8 cellular contexts compared by ENCODE assay signal in the genomic region with DNA sequence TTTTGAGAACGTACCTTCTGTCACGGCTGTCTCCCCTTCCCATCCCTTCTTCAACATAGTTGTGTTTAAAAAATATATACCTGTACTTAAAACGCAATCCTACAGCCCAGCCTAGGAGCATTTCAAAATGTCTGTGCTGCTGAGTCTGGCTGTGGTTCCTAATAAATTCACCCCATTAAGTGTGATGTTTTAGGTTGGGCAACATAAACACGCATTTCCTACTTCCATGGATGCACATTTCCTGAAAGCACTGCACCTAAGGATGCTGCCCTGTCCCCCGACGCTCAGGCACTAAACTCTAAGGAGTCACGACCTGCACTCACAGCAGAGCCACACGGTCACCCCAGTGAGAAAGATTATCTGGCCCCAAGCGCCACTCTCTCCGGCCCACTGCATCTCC. TPM values are rescaled to one million over a fixed set of nuclear protein-coding genes. Genes with fewer than 3 reads are reported as not detected.
DNase-seq lines count a peak whose midpoint lies in the region; TF ChIP-seq lines count a peak whose summit lies in the region.

No MANE protein-coding gene starts in this region.

- H3K9me3 Mint-ChIP-seq in H9 = peaks cover 3 to 4% of the 10 kb centered on the region in 2 experiments; a peak in 3 of 5 replicates

- H3K36me3 ChIP-seq in PC-9 (ENCODE audit: low read depth) (no peaks in the 10 kb centered on the region), neutrophil (no peaks in the 10 kb centered on the region)

- peak overlapping the region; percentile 99 for H3K4me2 ChIP-seq in H9 (ENCODE audit: insufficient read depth, insufficient read length, low read length)
- H3K4me2 ChIP-seq in PC-9 = peak overlapping the region; percentile 90

- no peak overlapping the region for H3K23ac ChIP-seq in H9 (ENCODE audit: insufficient read length, low read depth, low read length)

- peak overlapping the region in 1 of 3 experiments; percentile 18; a peak in 1 of 7 replicates for H3K27ac Mint-ChIP-seq in H9

- TF ChIP-seq CTCF in H9 (conservative IDR thresholded peaks at IDR 0.05) = no peak
- TF ChIP-seq CTCF in PC-9 (conservative IDR thresholded peaks at IDR 0.05) = no peak
- no peak for TF ChIP-seq CTCF in epithelial cell of esophagus (IDR thresholded peaks at IDR 0.05; ENCODE audit: insufficient read depth, low read depth, low read length, missing control alignments)
- no peak for TF ChIP-seq CTCF in neutrophil (IDR thresholded peaks at IDR 0.05)

- CTCF ChIA-PET in PC-9 (lab: Charles Lee) = no interaction called here

- H2BK5ac ChIP-seq in H9 (ENCODE audit: insufficient read length, low read length) = no peak overlapping the region

- WGBS in H9 (ENCODE audit: extremely low coverage, insufficient read length, low lambda C conversion rate) = no CpG with 5 or more reads among the region's 10 CpGs

- H4K5ac ChIP-seq in H9 (ENCODE audit: insufficient read length, low read depth, low read length) = no peak overlapping the region

- no peaks in the 10 kb centered on the region for H3K4me1 ChIP-seq in H9 (ENCODE audit: insufficient read depth, low read length)
- peaks cover 63% of the 10 kb centered on the region for H3K4me1 ChIP-seq in PC-9 (replicated peaks; ENCODE audit: insufficient read depth)
- peaks cover 36 to 40% of the 10 kb centered on the region in 2 experiments for H3K4me1 ChIP-seq in neutrophil (ENCODE audit: control insufficient read depth in 1 of 2, insufficient read depth in 1 of 2, low read depth in 1 of 2, low read length in 1 of 2)

- H2BK20ac ChIP-seq in H9 (ENCODE audit: low read depth, low read length, poor library complexity, severe bottlenecking) = no peak overlapping the region

- H3K23me2 ChIP-seq in H9 (ENCODE audit: insufficient read length, low read depth, low read length, poor library complexity, severe bottlenecking) = peaks cover 11% of the 10 kb centered on the region

- H3K9me3 ChIP-seq in H9 (ENCODE audit: control insufficient read depth, low read depth, low read length) (no peaks in the 10 kb centered on the region), PC-9 (ENCODE audit: insufficient read depth, low read depth) (no peaks in the 10 kb centered on the region), neutrophil (no peaks in the 10 kb centered on the region)

- H3K79me2 ChIP-seq in H9 (ENCODE audit: insufficient read depth, low read length) = no peaks in the 10 kb centered on the region
- H3K79me2 ChIP-seq in PC-9 (ENCODE audit: low read depth) = peaks cover 69% of the 10 kb centered on the region

- no peak overlapping the region for H2BK12ac ChIP-seq in H9 (ENCODE audit: insufficient read length, low read depth, low read length)

- no TSS peak for BruUV-seq in PC-9 (replicated peaks; lab: Mats Ljungman, UMichigan)

- peaks cover 39 to 45% of the 10 kb centered on the region in 2 experiments for H3K4me1 Mint-ChIP-seq in H9

- H4K20me1 ChIP-seq in H9 (ENCODE audit: control insufficient read depth, insufficient read depth, insufficient read length) (no peaks in the 10 kb centered on the region), PC-9 (ENCODE audit: insufficient read depth) (no peaks in the 10 kb centered on the region)

- no peak overlapping the region for H2AK5ac ChIP-seq in H9 (ENCODE audit: insufficient read length, low read length)

- POLR2A ChIA-PET in PC-9 (lab: Charles Lee; ENCODE audit: unreplicated experiment) = interaction anchor here (0.7 kb wide), 1 partner anchor 595 kb away, joined by 6 read pairs; no protein-coding TSS in a partner anchor

- H4K91ac ChIP-seq in H9 (ENCODE audit: insufficient read length, low read depth, low read length) = no peak overlapping the region

- peaks cover 0 to 13% (median 9%) of the 10 kb centered on the region in 3 experiments; a peak in 5 of 7 replicates for H3K36me3 Mint-ChIP-seq in H9 (ENCODE audit: insufficient read depth in 1 of 3, low read depth in 3 of 3)

- intact Hi-C loops in PC-9 (cut with micrococcal nuclease; ENCODE audit: unreplicated experiment) = loop anchor here (5.0 to 10.0 kb wide), 2 partner anchors 110 to 563 kb away; no protein-coding TSS in a partner anchor

- no peak overlapping the region for H3K56ac ChIP-seq in H9 (ENCODE audit: insufficient read length, low read depth, low read length)

- no peak overlapping the region for H2BK15ac ChIP-seq in H9 (ENCODE audit: low read depth, low read length)

- H3F3A ChIP-seq in PC-9 (ENCODE audit: insufficient read depth, low read depth) = peaks cover 15% of the 10 kb centered on the region; the same call in 1 of the 2 replicates

- no peak overlapping the region for H3K14ac ChIP-seq in H9 (ENCODE audit: insufficient read depth, low read length)

- H4K8ac ChIP-seq in H9 (replicated peaks; ENCODE audit: insufficient read length, low read depth, low read length) = no peak overlapping the region

- no peak overlapping the region for H3K4ac ChIP-seq in H9 (ENCODE audit: low read depth, low read length)

- no peak overlapping the region for H3K18ac ChIP-seq in H9 (ENCODE audit: insufficient read length, low read depth, low read length)

- DNase-seq in EH (ENCODE audit: low read depth) (peak; percentile 44), H9 (no peak), PC-9 (no peak), epithelial cell of esophagus (ENCODE audit: low read depth) (peak; percentile 38), OCI-M1 (lab: John Stamatoyannopoulos, UW) (no peak), glomerular visceral epithelial cell (ENCODE audit: extremely low spot score) (no peak), C1 segment of cervical spinal cord (lab: John Stamatoyannopoulos, UW) (no peak)

- peak overlapping the region; percentile 88 to 96 for H3K4me3 Mint-ChIP-seq in H9

- no peaks in the 10 kb centered on the region for H3K9me2 ChIP-seq in PC-9 (ENCODE audit: insufficient read depth)

- H3K27me3 Mint-ChIP-seq in H9 (ENCODE audit: low read depth) = peaks cover 51% of the 10 kb centered on the region

- no peak overlapping the region for H2BK120ac ChIP-seq in H9 (ENCODE audit: low read depth, low read length, poor library complexity, severe bottlenecking)

- no peak overlapping the region for H3T11ph ChIP-seq in H9 (ENCODE audit: low read length)

- H3K79me1 ChIP-seq in H9 (ENCODE audit: insufficient read depth, low read depth, low read length, poor library complexity, severe bottlenecking) = no peaks in the 10 kb centered on the region

- peak overlapping the region; percentile 66 for H3K4me3 ChIP-seq in PC-9
- H3K4me3 ChIP-seq in epithelial cell of esophagus (ENCODE audit: low read length) = peak overlapping the region; percentile 83
- H3K4me3 ChIP-seq in neutrophil (ENCODE audit: low read depth in 1 of 2, low read length in 1 of 2) = peak overlapping the region; percentile 84 to 87

- H2AFZ ChIP-seq in H9 (ENCODE audit: low read length) (no peak overlapping the region), PC-9 (peak overlapping the region; percentile 79)

- peaks cover 23% of the 10 kb centered on the region; the same call in 1 of the 2 replicates for H3K27me3 ChIP-seq in H9 (ENCODE audit: insufficient read depth, low read length)
- H3K27me3 ChIP-seq in PC-9 (ENCODE audit: insufficient read depth, low read depth) = no peaks in the 10 kb centered on the region
- no peaks in the 10 kb centered on the region for H3K27me3 ChIP-seq in neutrophil

- H3K27ac ChIP-seq in H9 (ENCODE audit: insufficient read length, low read depth, low read length) = no peak overlapping the region
- peak overlapping the region; percentile 90 for H3K27ac ChIP-seq in PC-9
- H3K27ac ChIP-seq in neutrophil = peak overlapping the region; percentile 99

- H3K9ac ChIP-seq in H9 (ENCODE audit: extremely low read depth, insufficient read length, low read length) = peak overlapping the region; percentile 25

RNA-seq across cellular contexts. Expression of a gene that starts 1.2 kb away (rescaled TPM):
- 5.3 and 8.8 TPM in 2 replicates for total RNA-seq in H9 (2021)
- total RNA-seq in PC-9 (2021) = 22.9 and 23.8 TPM in 2 replicates

Comparison
In these comparisons a context has a peak if more than half of its experiments do, and no peak if none do; other contexts are left out.
1. DNase-seq: peak in EH (single experiment) and epithelial cell of esophagus (single experiment); none in H9 (single experiment), PC-9 (0 of 2), OCI-M1 (single experiment), glomerular visceral epithelial cell (single experiment) and C1 segment of cervical spinal cord (0 of 14).
2. Peak in every context shown above with its lines, with median percentiles within 50 percentile points of each other: H3K4me3 ChIP-seq.